In the genomic region with DNA sequence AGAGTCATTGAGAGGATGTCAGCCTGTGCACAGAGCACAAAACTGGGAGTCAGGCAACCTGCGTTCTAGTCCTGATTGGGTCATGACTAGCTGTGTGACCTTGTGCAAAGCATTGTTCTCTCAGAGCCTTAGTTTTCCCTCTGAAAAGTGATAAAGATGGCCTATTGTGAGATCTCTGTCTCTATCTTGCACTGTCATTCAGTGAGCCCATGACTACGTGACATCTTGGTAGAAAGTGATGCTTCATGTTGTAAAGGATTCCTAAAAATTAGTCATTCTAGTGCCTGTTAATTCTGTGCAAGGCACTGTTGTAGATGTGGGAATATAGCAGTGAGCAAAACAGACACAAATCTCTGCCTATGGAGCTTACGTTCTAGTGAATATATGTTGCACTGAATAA, we compare ENCODE assay signal across 11 cellular contexts. TPM values are rescaled to one million over a fixed set of nuclear protein-coding genes. Genes with fewer than 3 reads are reported as not detected.
DNase-seq lines count a peak whose midpoint lies in the region; ATAC-seq and TF ChIP-seq lines count a peak whose summit lies in the region.
"Had no signal": no experiment of that assay in that cellular context is flagged by ENCODE, and none has a peak within 500 bp of the region (broad histone marks: within the 10 kb centered on the region; RNA-seq: fewer than 3 reads in every experiment).

No MANE protein-coding gene starts in this region.

- TF ChIP-seq CTCF in DND-41 (IDR thresholded peaks at IDR 0.05; ENCODE audit: borderline replicate concordance, extremely low read depth, low read length, poor library complexity, severe bottlenecking) (no peak), dorsolateral prefrontal cortex (IDR thresholded peaks at IDR 0.05 in 54 of 56, conservative IDR thresholded peaks at IDR 0.05 in 2 of 56; ENCODE audit: low read depth in 1 of 56, partially characterized antibody in 56 of 56) (no peak), mesothelial cell of epicardium (IDR thresholded peaks at IDR 0.05; ENCODE audit: unreplicated experiment) (no peak), MM.1S (IDR thresholded peaks at IDR 0.05; ENCODE audit: low read length) (no peak)

- no peak overlapping the region for H2AFZ ChIP-seq in DND-41 (ENCODE audit: low read depth, low read length)
- H2AFZ ChIP-seq in MM.1S (ENCODE audit: low read length), result no peak overlapping the region

- no peaks in the 10 kb centered on the region for H3K27me3 Mint-ChIP-seq in mesothelial cell of epicardium (ENCODE audit: low read depth)

- H3K9me3 Mint-ChIP-seq in mesothelial cell of epicardium, result peaks cover 12% of the 10 kb centered on the region
- H3K9me3 Mint-ChIP-seq: activated naive CD4-positive, alpha-beta T cell treated with anti-CD3 and anti-CD28 coated beads, Interleukin-2, amount 50 U/mL, for 72 hours had no signal

- ATAC-seq in DND-41 (ENCODE audit: insufficient read depth, low read depth) (no peak), HG03108 (IDR thresholded peaks at IDR 0.05; ENCODE audit: unreplicated experiment) (no peak), GM19467 (IDR thresholded peaks at IDR 0.05; ENCODE audit: unreplicated experiment) (no peak)
- ATAC-seq: activated naive CD4-positive, alpha-beta T cell treated with anti-CD3 and anti-CD28 coated beads, Interleukin-2, amount 50 U/mL, for 72 hours had no signal

- peaks cover 10% of the 10 kb centered on the region for H3K36me3 Mint-ChIP-seq in mesothelial cell of epicardium

- H3K36me3 ChIP-seq in DND-41 (ENCODE audit: insufficient read depth, low read length) (peaks cover 42% of the 10 kb centered on the region), MM.1S (replicated peaks; ENCODE audit: insufficient read depth, low read length) (no peaks in the 10 kb centered on the region)

- peak overlapping the region; percentile 79 for H3K4me3 Mint-ChIP-seq in mesothelial cell of epicardium

- H3K4me1 ChIP-seq in DND-41 (ENCODE audit: insufficient read depth, low read length) (peaks cover 31% of the 10 kb centered on the region), MM.1S (ENCODE audit: low read length) (no peaks in the 10 kb centered on the region)

- H3K9ac ChIP-seq in DND-41 (ENCODE audit: low read depth, low read length) (no peak overlapping the region), MM.1S (ENCODE audit: low read length) (no peak overlapping the region)

- no peaks in the 10 kb centered on the region for H3K9me2 ChIP-seq in MM.1S (replicated peaks; ENCODE audit: insufficient read depth, low read length)

- no peak overlapping the region for H3K27ac Mint-ChIP-seq in mesothelial cell of epicardium
- H3K27ac Mint-ChIP-seq: activated naive CD4-positive, alpha-beta T cell treated with anti-CD3 and anti-CD28 coated beads, Interleukin-2, amount 50 U/mL, for 72 hours had no signal

- H3K27ac ChIP-seq in DND-41 (ENCODE audit: low read length) (no peak overlapping the region), dorsolateral prefrontal cortex (peak overlapping the region in 30 of 59 donors; percentile 2 to 91 (median 40)), MM.1S (ENCODE audit: low read length) (no peak overlapping the region)

- H3K4me3 ChIP-seq in DND-41 (ENCODE audit: low read depth in 1 of 2, low read length in 2 of 2), result peak overlapping the region in 1 of 2 experiments; percentile 43; a peak in 2 of 4 replicates
- H3K4me3 ChIP-seq in dorsolateral prefrontal cortex, result peak overlapping the region in 53 of 59 donors; percentile 9 to 83 (median 71)
- no peak overlapping the region for H3K4me3 ChIP-seq in MM.1S (ENCODE audit: low read length)

- H3K27me3 ChIP-seq in DND-41 (ENCODE audit: insufficient read depth, low read length, poor library complexity) (peaks cover 14% of the 10 kb centered on the region), dorsolateral prefrontal cortex (peaks cover 0 to 56% (median 5%) of the 10 kb centered on the region in 45 donors), MM.1S (replicated peaks; ENCODE audit: insufficient read depth, low read length) (no peaks in the 10 kb centered on the region)
- H3K27me3 ChIP-seq: esophagus muscularis mucosa had no signal

- no peaks in the 10 kb centered on the region for H3K9me3 ChIP-seq in DND-41 (ENCODE audit: insufficient read depth, low read length, severe bottlenecking)
- H3K9me3 ChIP-seq in MM.1S (replicated peaks; ENCODE audit: insufficient read depth, low read length), result no peaks in the 10 kb centered on the region
- H3K9me3 ChIP-seq: esophagus muscularis mucosa had no signal

- DNase-seq in DND-41 (no peak), LHCN-M2 (ENCODE audit: low read depth) (peak; percentile 13), dorsolateral prefrontal cortex (no peak), mesothelial cell of epicardium (ENCODE audit: low spot score in 2 of 2, unreplicated experiment in 2 of 2) (no peak), NCI-H2196 treated with DMSO at 0.1 percent for 48 hours (lab: John Stamatoyannopoulos, UW; ENCODE audit: unreplicated experiment) (no peak), MM.1S (no peak)
- DNase-seq: NK-92 treated with Interleukin-12 subunit alpha and Interleukin-12 subunit beta, amount 100 ng/mL, for 24 hours had no signal

- no peaks in the 10 kb centered on the region for H3F3A ChIP-seq in MM.1S (ENCODE audit: insufficient read depth, low read length)

- intact Hi-C loops in dorsolateral prefrontal cortex (cut with DNase I), result loop anchor here in 1 of 2 donors (5.0 kb wide), 1 partner anchor 229 kb away; the partner anchor contains the start of gene SLC25A5

- H4K20me1 ChIP-seq in DND-41 (ENCODE audit: insufficient read depth, low read length) (peaks cover 9% of the 10 kb centered on the region; the same call in 1 of the 2 replicates), MM.1S (ENCODE audit: insufficient read depth, low read length) (no peaks in the 10 kb centered on the region)

- H3K4me2 ChIP-seq in DND-41 (ENCODE audit: insufficient read depth, low read length) (peak overlapping the region; percentile 88), MM.1S (ENCODE audit: low read depth, low read length) (no peak overlapping the region)

- H3K4me1 Mint-ChIP-seq in mesothelial cell of epicardium, result peaks cover 39% of the 10 kb centered on the region

- H3K79me2 ChIP-seq in DND-41 (ENCODE audit: insufficient read depth, low read length) (peaks cover 34% of the 10 kb centered on the region), MM.1S (ENCODE audit: low read length) (peaks cover 26% of the 10 kb centered on the region)

RNA-seq across cellular contexts. Expression of gene PGRMC1, which starts 2.5 kb away (rescaled TPM):
- 174 and 186 TPM in 2 replicates for total RNA-seq in LHCN-M2 (2014; rRNA removed)
- polyA plus RNA-seq in LHCN-M2 (2012), result 66.5 TPM
- 100 to 1,000 TPM in 84 of 120 experiments, 10 to 100 TPM in 36; 40.9 to 169 (median 110) TPM for total RNA-seq in dorsolateral prefrontal cortex
- 137 to 143 TPM (median 140 TPM) in 3 replicates for total RNA-seq in mesothelial cell of epicardium

Comparison
In these comparisons a context has a peak if more than half of its experiments do, and no peak if none do; other contexts are left out.
1. H3K27ac ChIP-seq: peak in dorsolateral prefrontal cortex (30 of 59); none in DND-41 (single experiment) and MM.1S (single experiment).